Comparison of ENCODE assay signal across 21 cellular contexts in genomic region chr2:169946092-169946491, GRCh38.
A peak's percentile ranks its signal among the peaks of the same experiment; 100 is the strongest.
DNase-seq lines count a peak whose midpoint lies in the region; ATAC-seq, FAIRE-seq and TF ChIP-seq lines count a peak whose summit lies in the region.
"Had no signal": no experiment of that assay in that cellular context is flagged by ENCODE, and none has a peak within 500 bp of the region (broad histone marks: within the 10 kb centered on the region; RNA-seq: fewer than 3 reads in every experiment).

No MANE protein-coding gene starts in this region.

- DNase-seq in HepG2 (ENCODE audit: low spot score) (no peak), right lobe of liver (no peak), K562 (ENCODE audit: extremely low read depth in 1 of 4, low spot score in 3 of 4) (no peak), frontal cortex (ENCODE audit: low spot score in 2 of 2) (no peak), putamen (ENCODE audit: low spot score) (peak; percentile 4), smooth muscle cell (lab: John Stamatoyannopoulos, UW; ENCODE audit: unreplicated experiment) (no peak), GF-D8 (lab: John Stamatoyannopoulos, UW) (no peak), CD14-positive monocyte (ENCODE audit: low spot score) (no peak)
- DNase-seq: C1 segment of cervical spinal cord; Caco-2; CD4-positive, CD25-positive, alpha-beta regulatory T cell; CD8-positive, alpha-beta T cell; DMS153; DND-41; GDM1; GOT3; HFFc6 had no signal

- no peak for ATAC-seq in HepG2
- ATAC-seq in right lobe of liver: no peak
- no peak for ATAC-seq in K562
- ATAC-seq: CD8-positive, alpha-beta T cell had no signal

- H3K9ac ChIP-seq in HepG2 (ENCODE audit: insufficient read depth, low read depth, low read length) (no peak overlapping the region), K562 (ENCODE audit: insufficient read depth in 1 of 2, low read depth in 2 of 2, low read length in 2 of 2) (no peak overlapping the region), smooth muscle cell (ENCODE audit: low read depth) (no peak overlapping the region)

- H3K27ac ChIP-seq in HepG2 (ENCODE audit: extremely low read length, insufficient read depth, low read length) (no peak overlapping the region), right lobe of liver (no peak overlapping the region), K562 (ENCODE audit: extremely low read depth, low read depth, low read length) (no peak overlapping the region), smooth muscle cell (ENCODE audit: low read depth) (no peak overlapping the region)
- H3K27ac ChIP-seq: 22Rv1 had no signal

- peaks cover 48 to 66% of the 10 kb centered on the region in 2 donors for H3K36me3 Mint-ChIP-seq in CD14-positive monocyte

- BruUV-seq in HepG2 (replicated peaks; lab: Mats Ljungman, UMichigan) (no TSS peak), K562 (replicated peaks; lab: Mats Ljungman, UMichigan) (no TSS peak)

- intact Hi-C loops in HepG2 (cut with micrococcal nuclease; ENCODE audit: unreplicated experiment): no loop called here
- intact Hi-C loops in right lobe of liver (cut with DNase I): no loop called here
- intact Hi-C loops in K562 (cut with micrococcal nuclease): no loop called here
- intact Hi-C loops in CD14-positive monocyte (cut with micrococcal nuclease): no loop called here

- H3K9me3 ChIP-seq in HepG2 (ENCODE audit: low read length): no peaks in the 10 kb centered on the region
- no peaks in the 10 kb centered on the region for H3K9me3 ChIP-seq in right lobe of liver
- H3K9me3 ChIP-seq in K562 (replicated peaks; ENCODE audit: control insufficient read depth, insufficient read depth, low read depth, low read length): no peaks in the 10 kb centered on the region
- H3K9me3 ChIP-seq in smooth muscle cell (replicated peaks; ENCODE audit: low read depth): no peaks in the 10 kb centered on the region
- H3K9me3 ChIP-seq: Caco-2, HAP-1 had no signal

- H3K4me3 Mint-ChIP-seq in CD14-positive monocyte: no peak overlapping the region
- H3K4me3 Mint-ChIP-seq: CD4-positive, CD25-positive, alpha-beta regulatory T cell; CD8-positive, alpha-beta T cell; HFFc6 had no signal

- WGBS in HepG2 (ENCODE audit: low lambda C conversion rate): 96% methylated on average over 2 of the region's 2 CpGs
- WGBS in right lobe of liver (ENCODE audit: insufficient coverage, low coverage, low lambda C conversion rate, missing lambda C conversion rate): 90% methylated on average over 2 of the region's 2 CpGs
- WGBS in K562 (ENCODE audit: insufficient coverage, low coverage, missing lambda C conversion rate): 80% methylated on average over 2 of the region's 2 CpGs
- WGBS in smooth muscle cell (ENCODE audit: low lambda C conversion rate): 94% methylated on average over 2 of the region's 2 CpGs

- in situ Hi-C loops in HepG2 (cut with HindIII; ENCODE audit: extremely low pct_ligation_motif_present, low pct_unique_long_range_greater_than_20kb) (no loop called here), K562 (cut with MboI) (loop anchor here (25.0 kb wide), 1 partner anchor 866 kb away; the partner anchor contains the start of gene GAD1)

- no peaks in the 10 kb centered on the region for H3K9me1 ChIP-seq in K562 (ENCODE audit: control insufficient read depth, insufficient read depth, low read length)

- CTCF ChIA-PET in HepG2 (lab: Yijun Ruan, JAX; ENCODE audit: low intra/inter-chr PET ratio, low total read pairs) (no interaction called here), K562 (lab: Yijun Ruan, JAX; ENCODE audit: low intra/inter-chr PET ratio) (no interaction called here)

- H3K4me1 Mint-ChIP-seq in CD14-positive monocyte: no peaks in the 10 kb centered on the region

- H3K36me3 ChIP-seq in HepG2 (replicated peaks in 1 of 2; ENCODE audit: control insufficient read depth in 1 of 2, insufficient read depth in 2 of 2, low read length in 2 of 2) (peaks cover 7 to 53% of the 10 kb centered on the region in 2 experiments), right lobe of liver (peaks cover 0 to 45% (median 5%) of the 10 kb centered on the region in 4 donors), K562 (ENCODE audit: control insufficient read depth, insufficient read depth, low read length) (peaks cover 59% of the 10 kb centered on the region), smooth muscle cell (ENCODE audit: low read depth) (peaks cover 10% of the 10 kb centered on the region)

- H2AFZ ChIP-seq in HepG2 (ENCODE audit: low read length) (no peak overlapping the region), K562 (ENCODE audit: low read depth, low read length) (no peak overlapping the region), smooth muscle cell (ENCODE audit: low read depth) (no peak overlapping the region)

- H3K27me3 ChIP-seq in HepG2 (ENCODE audit: control insufficient read depth in 1 of 2, insufficient read depth in 2 of 2, low read length in 2 of 2): no peaks in the 10 kb centered on the region
- no peaks in the 10 kb centered on the region for H3K27me3 ChIP-seq in right lobe of liver
- H3K27me3 ChIP-seq in K562 (ENCODE audit: control insufficient read depth in 2 of 2, insufficient read depth in 2 of 2, low read length in 2 of 2): no peaks in the 10 kb centered on the region
- H3K27me3 ChIP-seq in smooth muscle cell (ENCODE audit: low read depth): no peaks in the 10 kb centered on the region

- H3K4me2 ChIP-seq in HepG2 (ENCODE audit: low read depth, low read length) (no peak overlapping the region), K562 (ENCODE audit: insufficient read depth, low read length) (no peak overlapping the region), smooth muscle cell (no peak overlapping the region)

- H3K27ac Mint-ChIP-seq in CD14-positive monocyte: no peak overlapping the region
- H3K27ac Mint-ChIP-seq: CD8-positive, alpha-beta T cell had no signal

- H3K27me3 Mint-ChIP-seq in CD14-positive monocyte (ENCODE audit: low read depth in 3 of 3): no peaks in the 10 kb centered on the region
- H3K27me3 Mint-ChIP-seq: CD4-positive, CD25-positive, alpha-beta regulatory T cell had no signal

- TF ChIP-seq EP300 in HepG2 (IDR thresholded peaks at IDR 0.05; ENCODE audit: low read depth in 2 of 2, low read length in 2 of 2): no peak
- TF ChIP-seq EP300 in HepG2 (CRISPR knock-in tag; IDR thresholded peaks at IDR 0.05; ENCODE audit: borderline replicate concordance): no peak
- TF ChIP-seq EP300 in K562 (IDR thresholded peaks at IDR 0.05; ENCODE audit: low read length): no peak

- no peaks in the 10 kb centered on the region for H3K79me2 ChIP-seq in HepG2 (ENCODE audit: insufficient read depth, low read length)
- H3K79me2 ChIP-seq in K562 (ENCODE audit: control insufficient read depth, insufficient read depth, low read length): no peaks in the 10 kb centered on the region
- H3K79me2 ChIP-seq in smooth muscle cell (ENCODE audit: low read depth): no peaks in the 10 kb centered on the region

- POLR2A ChIA-PET in HepG2 (lab: Yijun Ruan, JAX) (no interaction called here), K562 (lab: Yijun Ruan, JAX) (no interaction called here)

- FAIRE-seq in HepG2 (lab: Jason Lieb, UNC) (no peak), K562 (lab: Jason Lieb, UNC) (no peak), frontal cortex (lab: Jason Lieb, UNC) (peak; percentile 39)
- FAIRE-seq: GM12891, H54 had no signal

- no peaks in the 10 kb centered on the region for H3F3A ChIP-seq in smooth muscle cell (ENCODE audit: low read depth)

- TF ChIP-seq POLR2A in HepG2 (IDR thresholded peaks at IDR 0.05; ENCODE audit: insufficient read depth in 1 of 2, low read depth in 2 of 2, low read length in 2 of 2): no peak
- TF ChIP-seq POLR2A in right lobe of liver (IDR thresholded peaks at IDR 0.05): no peak
- TF ChIP-seq POLR2A in K562 (conservative IDR thresholded peaks at IDR 0.05): no peak

- TF ChIP-seq CTCF in HepG2 (CRISPR knock-in tag; IDR thresholded peaks at IDR 0.05) (no peak), right lobe of liver (IDR thresholded peaks at IDR 0.05) (no peak), K562 (IDR thresholded peaks at IDR 0.05 in 2 of 3, conservative IDR thresholded peaks at IDR 0.05 in 1 of 3; ENCODE audit: insufficient read depth in 2 of 3, low read depth in 1 of 3, low read length in 3 of 3) (no peak), smooth muscle cell (IDR thresholded peaks at IDR 0.05; ENCODE audit: borderline replicate concordance, insufficient read depth, poor library complexity, severe bottlenecking) (no peak), CD14-positive monocyte (IDR thresholded peaks at IDR 0.05) (no peak)

- H3K4me1 ChIP-seq in HepG2 (ENCODE audit: insufficient read depth, low read length) (no peaks in the 10 kb centered on the region), right lobe of liver (no peaks in the 10 kb centered on the region), K562 (replicated peaks in 1 of 2; ENCODE audit: control insufficient read depth in 2 of 2, insufficient read depth in 2 of 2, low read length in 2 of 2) (peaks cover 0 to 7% of the 10 kb centered on the region in 2 experiments; a peak in 2 of 5 replicates), smooth muscle cell (ENCODE audit: low read depth) (no peaks in the 10 kb centered on the region)
- H3K4me1 ChIP-seq: HAP-1 had no signal

- TF ChIP-seq RAD21 in HepG2 (CRISPR knock-in tag; IDR thresholded peaks at IDR 0.05) (no peak), K562 (CRISPR knock-in tag; conservative IDR thresholded peaks at IDR 0.05 in 1 of 2, IDR thresholded peaks at IDR 0.05 in 1 of 2) (no peak)

- H3K4me3 ChIP-seq in HepG2 (replicated peaks in 1 of 3; ENCODE audit: insufficient read depth in 1 of 3, low read depth in 2 of 3, low read length in 3 of 3) (no peak overlapping the region), right lobe of liver (no peak overlapping the region), K562 (no peak overlapping the region), smooth muscle cell (no peak overlapping the region)
- H3K4me3 ChIP-seq: HAP-1 had no signal

- H4K20me1 ChIP-seq in HepG2 (ENCODE audit: insufficient read depth, low read length) (no peaks in the 10 kb centered on the region), K562 (replicated peaks; ENCODE audit: control insufficient read depth, insufficient read depth, low read length) (no peaks in the 10 kb centered on the region), smooth muscle cell (ENCODE audit: low read depth) (no peaks in the 10 kb centered on the region)

- no peaks in the 10 kb centered on the region for H3K9me3 Mint-ChIP-seq in CD14-positive monocyte
- H3K9me3 Mint-ChIP-seq: CD4-positive, CD25-positive, alpha-beta regulatory T cell; CD8-positive, alpha-beta T cell; HFFc6 had no signal

TF ChIP-seq in HepG2, 621 proteins besides CTCF, POLR2A, EP300 and RAD21 (continues in another document):
- TF ChIP-seq RBFOX2 (IDR thresholded peaks at IDR 0.05; ENCODE audit: low read depth, low read length): no peak

TF ChIP-seq in K562, 482 proteins besides CTCF, POLR2A, EP300 and RAD21 (continues in another document):
- TF ChIP-seq LARP7 (IDR thresholded peaks at IDR 0.05) (no peak), SMARCC2 (IDR thresholded peaks at IDR 0.05; ENCODE audit: low read depth) (no peak), ZNF263 (CRISPR knock-in tag; IDR thresholded peaks at IDR 0.05; ENCODE audit: borderline replicate concordance) (no peak)

Comparison
In these comparisons a context has a peak if more than half of its experiments do, and no peak if none do; other contexts are left out.
1. Of the 241 proteins assayed by ChIP-seq in both HepG2 and K562: peak only in HepG2: MAFK; only in K562: none; in both: MAFF; in neither: 239.